In the genomic region with DNA sequence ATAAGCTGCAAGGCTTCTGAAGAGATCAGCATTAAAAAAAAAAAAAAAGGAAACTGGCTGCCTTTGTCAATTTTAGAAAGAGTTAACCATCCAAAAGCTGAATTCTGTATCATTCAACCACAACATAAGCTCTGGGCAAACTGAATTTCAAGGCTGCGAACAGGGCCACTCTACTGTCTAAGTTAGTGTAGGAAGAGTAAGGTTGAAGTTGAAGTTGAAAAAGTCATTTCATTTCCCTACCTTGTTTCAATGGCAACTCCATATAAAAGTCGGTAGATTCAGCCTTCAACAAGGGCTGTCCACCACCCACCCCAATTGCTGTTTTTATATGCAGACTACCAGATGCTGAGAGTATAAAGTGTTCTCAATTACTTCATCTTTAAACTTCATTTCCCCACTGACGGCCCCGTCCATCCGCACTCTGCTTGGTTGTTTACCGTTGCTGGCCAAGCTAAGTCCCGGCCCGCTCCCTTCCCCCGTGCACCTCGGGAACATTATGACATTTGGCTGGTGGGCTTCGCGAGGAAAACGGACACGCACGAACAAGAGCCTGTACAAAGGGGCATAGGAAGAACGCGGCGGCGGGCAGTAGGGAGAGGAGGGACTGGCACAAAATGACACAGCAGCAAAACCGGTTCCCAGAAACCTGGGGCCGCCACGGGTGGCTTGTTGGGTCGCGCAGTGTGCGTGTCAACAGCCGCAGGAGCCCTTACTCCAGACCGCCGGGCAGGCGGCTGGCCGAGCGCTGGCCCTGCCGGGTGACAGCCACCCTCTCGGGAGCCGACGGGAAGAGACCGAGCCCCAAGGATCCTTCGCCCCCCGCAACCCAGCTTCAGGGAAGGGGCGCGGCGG, we compare ENCODE assay signal across 1 cellular context.
TF ChIP-seq lines count a peak whose summit lies in the region.

No MANE protein-coding gene starts in this region.

TF ChIP-seq in GM23338, 12 proteins besides CTCF, POLR2A, EP300 and RAD21:
- TF ChIP-seq, protein P1, sequence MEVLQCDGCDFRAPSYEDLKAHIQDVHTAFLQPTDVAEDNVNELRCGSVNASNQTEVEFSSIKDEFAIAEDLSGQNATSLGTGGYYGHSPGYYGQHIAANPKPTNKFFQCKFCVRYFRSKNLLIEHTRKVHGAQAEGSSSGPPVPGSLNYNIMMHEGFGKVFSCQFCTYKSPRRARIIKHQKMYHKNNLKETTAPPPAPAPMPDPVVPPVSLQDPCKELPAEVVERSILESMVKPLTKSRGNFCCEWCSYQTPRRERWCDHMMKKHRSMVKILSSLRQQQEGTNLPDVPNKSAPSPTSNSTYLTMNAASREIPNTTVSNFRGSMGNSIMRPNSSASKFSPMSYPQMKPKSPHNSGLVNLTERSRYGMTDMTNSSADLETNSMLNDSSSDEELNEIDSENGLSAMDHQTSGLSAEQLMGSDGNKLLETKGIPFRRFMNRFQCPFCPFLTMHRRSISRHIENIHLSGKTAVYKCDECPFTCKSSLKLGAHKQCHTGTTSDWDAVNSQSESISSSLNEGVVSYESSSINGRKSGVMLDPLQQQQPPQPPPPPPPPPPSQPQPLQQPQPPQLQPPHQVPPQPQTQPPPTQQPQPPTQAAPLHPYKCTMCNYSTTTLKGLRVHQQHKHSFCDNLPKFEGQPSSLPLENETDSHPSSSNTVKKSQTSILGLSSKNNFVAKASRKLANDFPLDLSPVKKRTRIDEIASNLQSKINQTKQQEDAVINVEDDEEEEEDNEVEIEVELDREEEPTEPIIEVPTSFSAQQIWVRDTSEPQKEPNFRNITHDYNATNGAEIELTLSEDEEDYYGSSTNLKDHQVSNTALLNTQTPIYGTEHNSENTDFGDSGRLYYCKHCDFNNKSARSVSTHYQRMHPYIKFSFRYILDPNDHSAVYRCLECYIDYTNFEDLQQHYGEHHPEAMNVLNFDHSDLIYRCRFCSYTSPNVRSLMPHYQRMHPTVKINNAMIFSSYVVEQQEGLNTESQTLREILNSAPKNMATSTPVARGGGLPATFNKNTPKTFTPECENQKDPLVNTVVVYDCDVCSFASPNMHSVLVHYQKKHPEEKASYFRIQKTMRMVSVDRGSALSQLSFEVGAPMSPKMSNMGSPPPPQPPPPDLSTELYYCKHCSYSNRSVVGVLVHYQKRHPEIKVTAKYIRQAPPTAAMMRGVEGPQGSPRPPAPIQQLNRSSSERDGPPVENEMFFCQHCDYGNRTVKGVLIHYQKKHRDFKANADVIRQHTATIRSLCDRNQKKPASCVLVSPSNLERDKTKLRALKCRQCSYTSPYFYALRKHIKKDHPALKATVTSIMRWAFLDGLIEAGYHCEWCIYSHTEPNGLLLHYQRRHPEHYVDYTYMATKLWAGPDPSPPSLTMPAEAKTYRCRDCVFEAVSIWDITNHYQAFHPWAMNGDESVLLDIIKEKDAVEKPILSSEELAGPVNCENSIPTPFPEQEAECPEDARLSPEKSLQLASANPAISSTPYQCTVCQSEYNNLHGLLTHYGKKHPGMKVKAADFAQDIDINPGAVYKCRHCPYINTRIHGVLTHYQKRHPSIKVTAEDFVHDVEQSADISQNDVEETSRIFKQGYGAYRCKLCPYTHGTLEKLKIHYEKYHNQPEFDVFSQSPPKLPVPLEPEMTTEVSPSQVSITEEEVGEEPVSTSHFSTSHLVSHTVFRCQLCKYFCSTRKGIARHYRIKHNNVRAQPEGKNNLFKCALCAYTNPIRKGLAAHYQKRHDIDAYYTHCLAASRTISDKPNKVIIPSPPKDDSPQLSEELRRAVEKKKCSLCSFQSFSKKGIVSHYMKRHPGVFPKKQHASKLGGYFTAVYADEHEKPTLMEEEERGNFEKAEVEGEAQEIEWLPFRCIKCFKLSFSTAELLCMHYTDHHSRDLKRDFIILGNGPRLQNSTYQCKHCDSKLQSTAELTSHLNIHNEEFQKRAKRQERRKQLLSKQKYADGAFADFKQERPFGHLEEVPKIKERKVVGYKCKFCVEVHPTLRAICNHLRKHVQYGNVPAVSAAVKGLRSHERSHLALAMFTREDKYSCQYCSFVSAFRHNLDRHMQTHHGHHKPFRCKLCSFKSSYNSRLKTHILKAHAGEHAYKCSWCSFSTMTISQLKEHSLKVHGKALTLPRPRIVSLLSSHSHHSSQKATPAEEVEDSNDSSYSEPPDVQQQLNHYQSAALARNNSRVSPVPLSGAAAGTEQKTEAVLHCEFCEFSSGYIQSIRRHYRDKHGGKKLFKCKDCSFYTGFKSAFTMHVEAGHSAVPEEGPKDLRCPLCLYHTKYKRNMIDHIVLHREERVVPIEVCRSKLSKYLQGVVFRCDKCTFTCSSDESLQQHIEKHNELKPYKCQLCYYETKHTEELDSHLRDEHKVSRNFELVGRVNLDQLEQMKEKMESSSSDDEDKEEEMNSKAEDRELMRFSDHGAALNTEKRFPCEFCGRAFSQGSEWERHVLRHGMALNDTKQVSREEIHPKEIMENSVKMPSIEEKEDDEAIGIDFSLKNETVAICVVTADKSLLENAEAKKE (CRISPR knock-in tag; IDR thresholded peaks at IDR 0.05): no peak
- TF ChIP-seq, protein P2, sequence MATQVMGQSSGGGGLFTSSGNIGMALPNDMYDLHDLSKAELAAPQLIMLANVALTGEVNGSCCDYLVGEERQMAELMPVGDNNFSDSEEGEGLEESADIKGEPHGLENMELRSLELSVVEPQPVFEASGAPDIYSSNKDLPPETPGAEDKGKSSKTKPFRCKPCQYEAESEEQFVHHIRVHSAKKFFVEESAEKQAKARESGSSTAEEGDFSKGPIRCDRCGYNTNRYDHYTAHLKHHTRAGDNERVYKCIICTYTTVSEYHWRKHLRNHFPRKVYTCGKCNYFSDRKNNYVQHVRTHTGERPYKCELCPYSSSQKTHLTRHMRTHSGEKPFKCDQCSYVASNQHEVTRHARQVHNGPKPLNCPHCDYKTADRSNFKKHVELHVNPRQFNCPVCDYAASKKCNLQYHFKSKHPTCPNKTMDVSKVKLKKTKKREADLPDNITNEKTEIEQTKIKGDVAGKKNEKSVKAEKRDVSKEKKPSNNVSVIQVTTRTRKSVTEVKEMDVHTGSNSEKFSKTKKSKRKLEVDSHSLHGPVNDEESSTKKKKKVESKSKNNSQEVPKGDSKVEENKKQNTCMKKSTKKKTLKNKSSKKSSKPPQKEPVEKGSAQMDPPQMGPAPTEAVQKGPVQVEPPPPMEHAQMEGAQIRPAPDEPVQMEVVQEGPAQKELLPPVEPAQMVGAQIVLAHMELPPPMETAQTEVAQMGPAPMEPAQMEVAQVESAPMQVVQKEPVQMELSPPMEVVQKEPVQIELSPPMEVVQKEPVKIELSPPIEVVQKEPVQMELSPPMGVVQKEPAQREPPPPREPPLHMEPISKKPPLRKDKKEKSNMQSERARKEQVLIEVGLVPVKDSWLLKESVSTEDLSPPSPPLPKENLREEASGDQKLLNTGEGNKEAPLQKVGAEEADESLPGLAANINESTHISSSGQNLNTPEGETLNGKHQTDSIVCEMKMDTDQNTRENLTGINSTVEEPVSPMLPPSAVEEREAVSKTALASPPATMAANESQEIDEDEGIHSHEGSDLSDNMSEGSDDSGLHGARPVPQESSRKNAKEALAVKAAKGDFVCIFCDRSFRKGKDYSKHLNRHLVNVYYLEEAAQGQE (IDR thresholded peaks at IDR 0.05; ENCODE audit: unreplicated experiment): no peak
- TF ChIP-seq ZNF331 (CRISPR knock-in tag; IDR thresholded peaks at IDR 0.05; ENCODE audit: low read depth): no peak
- no peak for TF ChIP-seq EZH2phosphoT487 (IDR thresholded peaks at IDR 0.05; ENCODE audit: unreplicated experiment)
- TF ChIP-seq CREB1 (CRISPR knock-in tag; IDR thresholded peaks at IDR 0.05; ENCODE audit: low read depth): no peak
- peak; percentile 29 for TF ChIP-seq EZH2 (IDR thresholded peaks at IDR 0.05; ENCODE audit: low read depth, unreplicated experiment)
